Comparison of ENCODE assay signal across 8 cellular contexts in the genomic region with DNA sequence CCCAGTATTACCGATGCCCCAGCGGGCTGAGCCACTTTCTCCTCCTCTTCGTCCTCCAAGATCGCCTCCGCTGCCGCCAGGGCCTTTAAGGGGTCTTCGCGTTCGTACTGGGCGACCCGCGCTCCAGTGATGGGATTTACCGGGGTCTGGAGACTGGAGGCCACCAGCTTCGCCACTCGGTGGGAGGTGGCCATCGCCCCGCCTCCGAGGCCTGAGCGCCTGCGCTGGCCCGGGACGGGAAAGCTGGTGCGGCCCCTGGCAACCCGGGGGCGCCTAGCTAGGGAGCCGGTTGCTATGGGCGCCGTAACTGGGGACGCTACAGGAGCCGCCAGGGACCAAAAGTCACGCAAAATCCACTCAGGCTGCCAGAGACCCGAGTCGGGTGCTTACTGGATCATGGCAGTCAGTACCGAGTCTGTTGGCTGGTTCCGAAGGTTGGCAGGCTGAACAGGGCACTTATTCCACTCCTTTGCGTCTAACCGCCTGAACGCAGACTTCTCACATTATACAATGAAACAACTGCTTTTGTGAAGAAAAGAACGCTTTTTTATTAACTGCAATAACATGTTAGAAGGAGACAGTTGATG. TPM values are rescaled to one million over a fixed set of nuclear protein-coding genes. Genes with fewer than 3 reads are reported as not detected.
DNase-seq lines count a peak whose midpoint lies in the region; ATAC-seq and TF ChIP-seq lines count a peak whose summit lies in the region.

A gene with protein sequence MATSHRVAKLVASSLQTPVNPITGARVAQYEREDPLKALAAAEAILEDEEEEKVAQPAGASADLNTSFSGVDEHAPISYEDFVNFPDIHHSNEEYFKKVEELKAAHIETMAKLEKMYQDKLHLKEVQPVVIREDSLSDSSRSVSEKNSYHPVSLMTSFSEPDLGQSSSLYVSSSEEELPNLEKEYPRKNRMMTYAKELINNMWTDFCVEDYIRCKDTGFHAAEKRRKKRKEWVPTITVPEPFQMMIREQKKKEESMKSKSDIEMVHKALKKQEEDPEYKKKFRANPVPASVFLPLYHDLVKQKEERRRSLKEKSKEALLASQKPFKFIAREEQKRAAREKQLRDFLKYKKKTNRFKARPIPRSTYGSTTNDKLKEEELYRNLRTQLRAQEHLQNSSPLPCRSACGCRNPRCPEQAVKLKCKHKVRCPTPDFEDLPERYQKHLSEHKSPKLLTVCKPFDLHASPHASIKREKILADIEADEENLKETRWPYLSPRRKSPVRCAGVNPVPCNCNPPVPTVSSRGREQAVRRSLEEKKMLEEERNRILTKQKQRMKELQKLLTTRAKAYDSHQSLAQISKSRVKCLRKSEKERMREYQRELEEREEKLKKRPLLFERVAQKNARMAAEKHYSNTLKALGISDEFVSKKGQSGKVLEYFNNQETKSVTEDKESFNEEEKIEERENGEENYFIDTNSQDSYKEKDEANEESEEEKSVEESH (minus strand): TSS at position 213 of the 587 bp plus-strand sequence. CDS start 19 bp downstream, at position 194.

- no peaks in the 10 kb centered on the region for H3K27me3 ChIP-seq in dorsolateral prefrontal cortex

- TF ChIP-seq POLR2A in lower leg skin (IDR thresholded peaks at IDR 0.05), result no peak

- 0 to 1% methylated on average over 24 to 38 of the region's 39 CpGs for WGBS in lower leg skin, 2 donors

- DNase-seq in CD1c-positive myeloid dendritic cell (ENCODE audit: extremely low spot score) (peak; percentile 86), NCI-H526 treated with DMSO at 0.1 percent for 48 hours (lab: John Stamatoyannopoulos, UW) (peak; percentile 81), dorsolateral prefrontal cortex (peak; percentile 79 to 94 (median 88)), lower leg skin (ENCODE audit: low spot score in 2 of 2) (peak; percentile 74 to 96)
- peak; percentile 80 to 84 for DNase-seq in activated CD4-positive, alpha-beta T cell treated with anti-CD3 and anti-CD28 coated beads, Interleukin-2, amount 50 U/mL, for 48 hours
- DNase-seq in stimulated activated CD4-positive, alpha-beta T cell treated with anti-CD3 and anti-CD28 coated beads, Interleukin-4, amount 100 ng/mL, for 4 hours, result peak; percentile 59 to 74

- H3K4me3 ChIP-seq in dorsolateral prefrontal cortex (peak within 1 kb of the TSS; percentile 39 to 100 (median 88)), lower leg skin (ENCODE audit: low read depth, poor library complexity, severe bottlenecking) (peak within 1 kb of the TSS; percentile 71)

- intact Hi-C loops in dorsolateral prefrontal cortex (cut with DNase I) (loop anchor here (2.0 to 10.0 kb wide), 8 partner anchors 33 to 379 kb away; a partner anchor contains a TSS), lower leg skin (cut with DNase I; ENCODE audit: low total_unique reads) (no loop called here)

- TF ChIP-seq CTCF in dorsolateral prefrontal cortex (IDR thresholded peaks at IDR 0.05 in 54 of 56, conservative IDR thresholded peaks at IDR 0.05 in 2 of 56; ENCODE audit: low read depth in 1 of 56, partially characterized antibody in 56 of 56) (peak in 20 of 56 donors; percentile 3 to 46 (median 22)), lower leg skin (IDR thresholded peaks at IDR 0.05) (no peak)

- ATAC-seq in GM19395 (IDR thresholded peaks at IDR 0.05; ENCODE audit: unreplicated experiment) (peak; percentile 78), HG03521 (IDR thresholded peaks at IDR 0.05; ENCODE audit: unreplicated experiment) (peak; percentile 72)

- peak within 1 kb of the TSS; percentile 60 to 97 (median 89) for H3K27ac ChIP-seq in dorsolateral prefrontal cortex

RNA-seq across cellular contexts. Expression of the gene that starts here (rescaled TPM):
- total RNA-seq in dorsolateral prefrontal cortex, result 10 to 100 TPM in 110 of 120 experiments, 1 to 10 TPM in 10; 7.6 to 19.3 (median 13.3) TPM
- total RNA-seq in lower leg skin, result 1 to 10 TPM in 2 of 4 donors, under 1 TPM in 2; 0.51 to 1.9 (median 1.3) TPM

Comparison
In these comparisons a context has a peak if more than half of its experiments do, and no peak if none do; other contexts are left out.
1. Peak in every context shown above with its lines: DNase-seq, ATAC-seq, H3K4me3 ChIP-seq and H3K27ac ChIP-seq.